ENCODE assay signal across 12 cellular contexts in genomic region chr19:2550431-2551171, GRCh38.
DNase-seq lines count a peak whose midpoint lies in the region; ATAC-seq, FAIRE-seq and TF ChIP-seq lines count a peak whose summit lies in the region.
"Had no signal": no experiment of that assay in that cellular context is flagged by ENCODE, and none has a peak within 500 bp of the region (broad histone marks: within the 10 kb centered on the region; RNA-seq: fewer than 3 reads in every experiment).

No MANE protein-coding gene starts in this region.

- TF ChIP-seq CTCF in WERI-Rb-1 (IDR thresholded peaks at IDR 0.05; ENCODE audit: low read depth, low read length): peak; percentile 68
- TF ChIP-seq CTCF in kidney (IDR thresholded peaks at IDR 0.05; ENCODE audit: borderline replicate concordance, extremely low read depth, insufficient read depth): no peak
- TF ChIP-seq CTCF in transverse colon (IDR thresholded peaks at IDR 0.05): no peak
- no peak for TF ChIP-seq CTCF in hepatocyte (IDR thresholded peaks at IDR 0.05; ENCODE audit: poor library complexity)

- no peaks in the 10 kb centered on the region for H3K36me3 ChIP-seq in WERI-Rb-1
- no peaks in the 10 kb centered on the region for H3K36me3 ChIP-seq in kidney (ENCODE audit: control insufficient read depth in 1 of 2, insufficient read depth in 2 of 2, low read length in 2 of 2)
- H3K36me3 ChIP-seq in transverse colon: no peaks in the 10 kb centered on the region
- H3K36me3 ChIP-seq in hepatocyte (replicated peaks; ENCODE audit: insufficient read depth, low read depth): no peaks in the 10 kb centered on the region

- no peaks in the 10 kb centered on the region for H3K9me2 ChIP-seq in hepatocyte (replicated peaks; ENCODE audit: insufficient read depth)

- H3K4me3 ChIP-seq in WERI-Rb-1 (ENCODE audit: low read depth, low read length) (no peak overlapping the region), kidney (ENCODE audit: low read length in 2 of 2) (no peak overlapping the region), transverse colon (no peak overlapping the region), hepatocyte (no peak overlapping the region)

- DNase-seq in activated CD4-positive, alpha-beta T cell treated with anti-CD3 and anti-CD28 coated beads for 48 hours: peak; percentile 18
- DNase-seq in activated CD4-positive, alpha-beta T cell treated with anti-CD3 and anti-CD28 coated beads for 36 hours: no peak
- peak; percentile 97 for DNase-seq in WERI-Rb-1
- peak; percentile 75 for DNase-seq in kidney
- DNase-seq in transverse colon: no peak
- no peak for DNase-seq in activated T-cell treated with anti-CD3 and anti-CD28 coated beads, Interleukin-2, amount 50 U/mL, for 72 hours
- no peak for DNase-seq in hepatocyte (ENCODE audit: low spot score)
- DNase-seq: CD4-positive, CD25-positive, alpha-beta regulatory T cell; NCI-H146 had no signal

- CTCF ChIA-PET in activated CD4-positive, alpha-beta T cell treated with anti-CD3 and anti-CD28 coated beads for 36 hours (lab: Charles Lee): interaction anchor here (0.9 kb wide), 1 partner anchor 49 kb away, joined by 3 read pairs; no protein-coding TSS in a partner anchor

- ATAC-seq in activated CD4-positive, alpha-beta T cell treated with anti-CD3 and anti-CD28 coated beads for 36 hours: no peak
- ATAC-seq in GM18517 (IDR thresholded peaks at IDR 0.05; ENCODE audit: unreplicated experiment): no peak
- ATAC-seq in activated T-cell treated with anti-CD3 and anti-CD28 coated beads, Interleukin-2, amount 50 U/mL, for 72 hours (replicated peaks in 1 of 2): no peak

- H3K27ac Mint-ChIP-seq in activated CD4-positive, alpha-beta T cell treated with anti-CD3 and anti-CD28 coated beads for 36 hours: no peak overlapping the region
- no peak overlapping the region for H3K27ac Mint-ChIP-seq in activated T-cell treated with anti-CD3 and anti-CD28 coated beads, Interleukin-2, amount 50 U/mL, for 72 hours

- H3K79me2 ChIP-seq in hepatocyte: no peaks in the 10 kb centered on the region

- no peaks in the 10 kb centered on the region for H3K9me3 Mint-ChIP-seq in activated CD4-positive, alpha-beta T cell treated with anti-CD3 and anti-CD28 coated beads for 36 hours (ENCODE audit: low read depth)
- no peaks in the 10 kb centered on the region for H3K9me3 Mint-ChIP-seq in activated T-cell treated with anti-CD3 and anti-CD28 coated beads, Interleukin-2, amount 50 U/mL, for 72 hours
- H3K9me3 Mint-ChIP-seq: central memory CD8-positive, alpha-beta T cell had no signal

- peak overlapping the region; percentile 79 for H3K27ac ChIP-seq in WERI-Rb-1
- H3K27ac ChIP-seq in kidney (ENCODE audit: low read depth in 2 of 2, low read length in 2 of 2): peak overlapping the region; percentile 25 to 34
- H3K27ac ChIP-seq in transverse colon: peak overlapping the region; percentile 74 to 82 (median 77)
- no peak overlapping the region for H3K27ac ChIP-seq in hepatocyte
- H3K27ac ChIP-seq: VCaP had no signal

- H3K36me3 Mint-ChIP-seq in activated CD4-positive, alpha-beta T cell treated with anti-CD3 and anti-CD28 coated beads for 36 hours (ENCODE audit: low read depth): peaks cover 1% of the 10 kb centered on the region
- peaks cover 1 to 4% of the 10 kb centered on the region in 2 donors for H3K36me3 Mint-ChIP-seq in activated T-cell treated with anti-CD3 and anti-CD28 coated beads, Interleukin-2, amount 50 U/mL, for 72 hours (ENCODE audit: insufficient read depth in 2 of 2)
- H3K36me3 Mint-ChIP-seq: CD4-positive, CD25-positive, alpha-beta regulatory T cell had no signal

- no peak overlapping the region for H3K4me3 Mint-ChIP-seq in activated CD4-positive, alpha-beta T cell treated with anti-CD3 and anti-CD28 coated beads for 36 hours
- H3K4me3 Mint-ChIP-seq in activated T-cell treated with anti-CD3 and anti-CD28 coated beads, Interleukin-2, amount 50 U/mL, for 72 hours: no peak overlapping the region
- H3K4me3 Mint-ChIP-seq: CD4-positive, CD25-positive, alpha-beta regulatory T cell; central memory CD8-positive, alpha-beta T cell had no signal

- POLR2A ChIA-PET in activated CD4-positive, alpha-beta T cell treated with anti-CD3 and anti-CD28 coated beads for 36 hours (lab: Charles Lee): no interaction called here

- intact Hi-C loops in activated CD4-positive, alpha-beta T cell treated with anti-CD3 and anti-CD28 coated beads for 36 hours (cut with DNase I, micrococcal nuclease): loop anchor here in 1 of 2 experiments (5.0 kb wide), 2 partner anchors 57 to 72 kb away; no protein-coding TSS in a partner anchor
- intact Hi-C loops in kidney (cut with DNase I) (no loop called here), transverse colon (cut with DNase I; ENCODE audit: low total_unique reads) (no loop called here)

- H3K4me1 ChIP-seq in kidney (ENCODE audit: control insufficient read depth in 1 of 2, insufficient read depth in 1 of 2, low read depth in 1 of 2, low read length in 2 of 2): peaks cover 12 to 19% of the 10 kb centered on the region in 2 donors
- peaks cover 10 to 44% (median 21%) of the 10 kb centered on the region in 4 donors for H3K4me1 ChIP-seq in transverse colon
- peaks cover 21% of the 10 kb centered on the region for H3K4me1 ChIP-seq in hepatocyte (ENCODE audit: insufficient read depth)

- H3K9me3 ChIP-seq in WERI-Rb-1 (ENCODE audit: severe bottlenecking) (no peaks in the 10 kb centered on the region), kidney (ENCODE audit: control insufficient read depth in 1 of 2, low read length in 2 of 2) (no peaks in the 10 kb centered on the region), transverse colon (no peaks in the 10 kb centered on the region), hepatocyte (ENCODE audit: low read depth) (no peaks in the 10 kb centered on the region)

- no peak overlapping the region for H2AFZ ChIP-seq in hepatocyte

- H3K27me3 ChIP-seq in WERI-Rb-1 (ENCODE audit: insufficient read depth, low read depth, severe bottlenecking): no peaks in the 10 kb centered on the region
- H3K27me3 ChIP-seq in transverse colon: no peaks in the 10 kb centered on the region
- no peaks in the 10 kb centered on the region for H3K27me3 ChIP-seq in hepatocyte

- FAIRE-seq in kidney (lab: Jason Lieb, UNC): no peak

- no peaks in the 10 kb centered on the region for H4K20me1 ChIP-seq in hepatocyte (ENCODE audit: insufficient read depth, poor library complexity, severe bottlenecking)

- H3K4me1 Mint-ChIP-seq in activated CD4-positive, alpha-beta T cell treated with anti-CD3 and anti-CD28 coated beads for 36 hours: peaks cover 11% of the 10 kb centered on the region
- H3K4me1 Mint-ChIP-seq in activated T-cell treated with anti-CD3 and anti-CD28 coated beads, Interleukin-2, amount 50 U/mL, for 72 hours (ENCODE audit: low read depth): peaks cover 23% of the 10 kb centered on the region

- WGBS in transverse colon (ENCODE audit: low coverage in 1 of 2), 2 donors: 74% methylated on average over 20 of the region's 21 CpGs; no CpG with 5 or more reads in 1 of the 2 donors
- WGBS in hepatocyte (ENCODE audit: low lambda C conversion rate, missing lambda C conversion rate): 85% methylated on average over 17 of the region's 21 CpGs

- H3K9ac ChIP-seq in kidney (ENCODE audit: low read length in 2 of 2): no peak overlapping the region

- in situ Hi-C loops in transverse colon (cut with MboI; ENCODE audit: low pct_ligation_motif_present in 1 of 4, low pct_unique_long_range_greater_than_20kb in 1 of 4, low sequenced_read_pairs in 3 of 4): no loop called here

- TF ChIP-seq POLR2A in transverse colon (IDR thresholded peaks at IDR 0.05): no peak

- H3K27me3 Mint-ChIP-seq in activated CD4-positive, alpha-beta T cell treated with anti-CD3 and anti-CD28 coated beads for 36 hours: no peaks in the 10 kb centered on the region
- H3K27me3 Mint-ChIP-seq in activated T-cell treated with anti-CD3 and anti-CD28 coated beads, Interleukin-2, amount 50 U/mL, for 72 hours (ENCODE audit: low read depth): no peaks in the 10 kb centered on the region
- H3K27me3 Mint-ChIP-seq: CD4-positive, CD25-positive, alpha-beta regulatory T cell; central memory CD8-positive, alpha-beta T cell had no signal

- no peak overlapping the region for H3K4me2 ChIP-seq in hepatocyte

- no peak for TF ChIP-seq EP300 in transverse colon (IDR thresholded peaks at IDR 0.05; ENCODE audit: low read depth)

Comparison
In these comparisons a context has a peak if more than half of its experiments do, and no peak if none do; other contexts are left out.
1. DNase-seq: peak in activated CD4-positive, alpha-beta T cell treated with anti-CD3 and anti-CD28 coated beads for 48 hours (single experiment), WERI-Rb-1 (single experiment) and kidney (single experiment); none in activated CD4-positive, alpha-beta T cell treated with anti-CD3 and anti-CD28 coated beads for 36 hours (single experiment), transverse colon (single experiment), activated T-cell treated with anti-CD3 and anti-CD28 coated beads, Interleukin-2, amount 50 U/mL, for 72 hours (0 of 2) and hepatocyte (single experiment).